Comparison of ENCODE assay signal across 8 cellular contexts in the genomic region with DNA sequence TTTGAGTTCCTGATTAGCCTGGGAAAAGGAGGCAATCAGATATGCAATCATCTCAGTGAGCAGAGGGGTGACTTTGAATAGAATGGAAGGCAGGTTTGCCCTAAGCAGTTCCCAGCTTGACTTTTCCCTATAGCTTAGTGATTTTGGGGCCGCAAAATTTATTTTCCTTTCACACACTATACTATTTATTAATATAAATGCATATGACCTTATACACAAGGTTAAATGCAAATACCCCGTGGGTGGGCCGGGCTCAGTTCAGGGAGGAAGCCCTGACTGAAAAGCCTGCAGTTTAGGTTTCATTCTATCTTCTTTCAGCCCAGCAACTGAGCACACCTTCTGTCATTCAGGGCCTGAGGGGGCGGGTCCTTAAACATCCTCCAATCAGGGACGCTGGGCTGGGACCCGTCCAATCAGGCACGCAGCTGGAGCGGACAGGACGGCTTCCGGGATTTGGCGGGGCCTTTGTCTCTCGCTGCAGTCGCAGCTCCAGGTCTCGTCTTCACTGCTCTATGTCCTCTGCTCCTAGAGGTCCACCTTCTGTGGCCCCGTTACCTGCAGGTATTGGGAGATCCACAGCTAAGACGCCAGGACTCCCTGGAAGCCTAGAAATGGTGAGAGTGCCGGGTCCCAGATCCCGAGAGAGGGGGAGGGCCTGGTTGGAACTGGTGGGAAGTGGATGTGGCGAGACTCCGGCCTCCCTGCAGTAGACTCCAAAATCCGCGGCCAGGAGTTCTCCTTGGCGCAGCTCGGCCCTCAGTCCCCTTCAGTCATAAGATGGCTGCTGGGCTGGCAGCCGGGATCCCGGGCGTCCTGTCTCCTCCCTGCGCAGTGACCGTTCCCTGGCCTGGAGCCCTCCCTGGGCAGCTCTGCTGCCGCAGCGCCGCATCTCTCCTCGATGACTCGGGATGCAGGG. TPM values are rescaled to one million over a fixed set of nuclear protein-coding genes. Genes with fewer than 3 reads are reported as not detected.
DNase-seq lines count a peak whose midpoint lies in the region; ATAC-seq, FAIRE-seq and TF ChIP-seq lines count a peak whose summit lies in the region.

A gene (plus strand): TSS at position 468 of the 916 bp plus-strand sequence. CDS start 45 bp downstream, at position 513.

- TF ChIP-seq EP300 in HepG2 (IDR thresholded peaks at IDR 0.05; ENCODE audit: low read depth in 2 of 2, low read length in 2 of 2) (no peak), HepG2 (CRISPR knock-in tag; IDR thresholded peaks at IDR 0.05; ENCODE audit: borderline replicate concordance) (no peak)

- H3K4me3 Mint-ChIP-seq in activated CD4-positive, alpha-beta T cell treated with anti-CD3 and anti-CD28 coated beads, Interleukin-2, amount 10 ng/mL, durations not matched to agents 24 days and 14 days: peak within 1 kb of the TSS; percentile 98
- peak within 1 kb of the TSS; percentile 95 for H3K4me3 Mint-ChIP-seq in dendritic cell treated with granulocyte-macrophage colony-stimulating factor and Interleukin-4, amounts not matched to agents 40 ng/mL and 50 ng/mL, for 4 days

- POLR2A ChIA-PET in HepG2 (lab: Yijun Ruan, JAX): interaction anchor here (0.8 to 1.0 kb wide), 2 partner anchors 13 to 104 kb away, joined by 3 read pairs; a partner anchor contains a TSS

- no peak for TF ChIP-seq RAD21 in HepG2 (CRISPR knock-in tag; IDR thresholded peaks at IDR 0.05)

- H3K27ac Mint-ChIP-seq in activated CD4-positive, alpha-beta T cell treated with anti-CD3 and anti-CD28 coated beads, Interleukin-2, amount 10 ng/mL, durations not matched to agents 24 days and 14 days: peak within 1 kb of the TSS; percentile 97
- peak within 1 kb of the TSS; percentile 93 for H3K27ac Mint-ChIP-seq in dendritic cell treated with granulocyte-macrophage colony-stimulating factor and Interleukin-4, amounts not matched to agents 40 ng/mL and 50 ng/mL, for 4 days

- H3K36me3 Mint-ChIP-seq in activated CD4-positive, alpha-beta T cell treated with anti-CD3 and anti-CD28 coated beads, Interleukin-2, amount 10 ng/mL, durations not matched to agents 24 days and 14 days (ENCODE audit: low read depth): peaks cover 26% of the 10 kb centered on the region
- peaks cover 33% of the 10 kb centered on the region for H3K36me3 Mint-ChIP-seq in dendritic cell treated with granulocyte-macrophage colony-stimulating factor and Interleukin-4, amounts not matched to agents 40 ng/mL and 50 ng/mL, for 4 days (ENCODE audit: low read depth)

- peaks cover 12% of the 10 kb centered on the region for H4K20me1 ChIP-seq in BLaER1
- H4K20me1 ChIP-seq in HepG2 (ENCODE audit: insufficient read depth, low read length): peaks cover 2% of the 10 kb centered on the region; the same call in 1 of the 2 replicates

- peaks cover 29% of the 10 kb centered on the region for H3K36me3 ChIP-seq in BLaER1
- H3K36me3 ChIP-seq in HepG2 (replicated peaks in 1 of 2; ENCODE audit: control insufficient read depth in 1 of 2, insufficient read depth in 2 of 2, low read length in 2 of 2): no peaks in the 10 kb centered on the region

- H3K9ac ChIP-seq in BLaER1 (peak within 1 kb of the TSS; percentile 92), HepG2 (ENCODE audit: insufficient read depth, low read depth, low read length) (peak within 1 kb of the TSS; percentile 74)

- in situ Hi-C loops in HepG2 (cut with HindIII; ENCODE audit: extremely low pct_ligation_motif_present, low pct_unique_long_range_greater_than_20kb): no loop called here

- H3K4me1 Mint-ChIP-seq in activated CD4-positive, alpha-beta T cell treated with anti-CD3 and anti-CD28 coated beads, Interleukin-2, amount 10 ng/mL, durations not matched to agents 24 days and 14 days: peaks cover 24% of the 10 kb centered on the region
- H3K4me1 Mint-ChIP-seq in dendritic cell treated with granulocyte-macrophage colony-stimulating factor and Interleukin-4, amounts not matched to agents 40 ng/mL and 50 ng/mL, for 4 days (ENCODE audit: low read depth): peaks cover 33% of the 10 kb centered on the region

- TF ChIP-seq CTCF in HepG2 (CRISPR knock-in tag; IDR thresholded peaks at IDR 0.05): no peak

- peak within 1 kb of the TSS; percentile 81 for H2AFZ ChIP-seq in HepG2 (ENCODE audit: low read length)

- DNase-seq in NCI-H526 (lab: John Stamatoyannopoulos, UW): peak; percentile 91 to 96
- DNase-seq in activated CD4-positive, alpha-beta T cell treated with anti-CD3 and anti-CD28 coated beads, Interleukin-2, amount 10 ng/mL, durations not matched to agents 24 days and 14 days: peak; percentile 97
- DNase-seq in HepG2 (ENCODE audit: low spot score): peak; percentile 91
- peak; percentile 80 for DNase-seq in stimulated activated CD4-positive, alpha-beta T cell treated with anti-CD3 and anti-CD28 coated beads, Interleukin-2, amount 100 ng/mL, for 48 hours

- FAIRE-seq in HepG2 (lab: Jason Lieb, UNC): peak; percentile 72

- H3K4me1 ChIP-seq in BLaER1 (peaks cover 21% of the 10 kb centered on the region), HepG2 (ENCODE audit: insufficient read depth, low read length) (peaks cover 51% of the 10 kb centered on the region)

- peak; percentile 76 to 79 for TF ChIP-seq POLR2A in HepG2 (IDR thresholded peaks at IDR 0.05; ENCODE audit: insufficient read depth in 1 of 2, low read depth in 2 of 2, low read length in 2 of 2)

- H3K27me3 ChIP-seq in BLaER1: no peaks in the 10 kb centered on the region
- no peaks in the 10 kb centered on the region; a peak in 1 of 5 replicates for H3K27me3 ChIP-seq in HepG2 (ENCODE audit: control insufficient read depth in 1 of 2, insufficient read depth in 2 of 2, low read length in 2 of 2)

- under 1% methylated on average over 17 of the region's 34 CpGs for WGBS in HepG2 (ENCODE audit: low lambda C conversion rate)

- peaks cover 35% of the 10 kb centered on the region for H3K9me3 ChIP-seq in BLaER1
- no peaks in the 10 kb centered on the region for H3K9me3 ChIP-seq in HepG2 (ENCODE audit: low read length)

- peaks cover 40% of the 10 kb centered on the region for H3K79me2 ChIP-seq in HepG2 (ENCODE audit: insufficient read depth, low read length)

- H3K4me3 ChIP-seq in BLaER1 (peak within 1 kb of the TSS; percentile 89), HepG2 (replicated peaks in 1 of 3; ENCODE audit: insufficient read depth in 1 of 3, low read depth in 2 of 3, low read length in 3 of 3) (peak within 1 kb of the TSS; percentile 93 to 97 (median 95))

- CTCF ChIA-PET in HepG2 (lab: Yijun Ruan, JAX; ENCODE audit: low intra/inter-chr PET ratio, low total read pairs): no interaction called here

- H3K27ac ChIP-seq in BLaER1: peak within 1 kb of the TSS; percentile 90
- peak within 1 kb of the TSS; percentile 65 for H3K27ac ChIP-seq in HepG2 (ENCODE audit: extremely low read length, insufficient read depth, low read length)

- ATAC-seq in GM19328 (IDR thresholded peaks at IDR 0.05; ENCODE audit: unreplicated experiment): peak; percentile 98
- ATAC-seq in HG03469 (IDR thresholded peaks at IDR 0.05; ENCODE audit: unreplicated experiment): peak; percentile 99
- peak; percentile 99 for ATAC-seq in HepG2

- peak within 1 kb of the TSS; percentile 80 for H3K4me2 ChIP-seq in BLaER1
- H3K4me2 ChIP-seq in HepG2 (ENCODE audit: low read depth, low read length): peak within 1 kb of the TSS; percentile 75

- intact Hi-C loops in activated CD4-positive, alpha-beta T cell treated with anti-CD3 and anti-CD28 coated beads, Interleukin-2, amount 10 ng/mL, durations not matched to agents 24 days and 14 days (cut with micrococcal nuclease): loop anchor here (1.0 to 2.0 kb wide), 6 partner anchors 103 to 590 kb away; a partner anchor contains a TSS
- intact Hi-C loops in dendritic cell treated with granulocyte-macrophage colony-stimulating factor and Interleukin-4, amounts not matched to agents 40 ng/mL and 50 ng/mL, for 4 days (cut with micrococcal nuclease): loop anchor here (5.0 to 10.0 kb wide), 2 partner anchors 108 to 469 kb away; a partner anchor contains a TSS
- intact Hi-C loops in HepG2 (cut with micrococcal nuclease; ENCODE audit: unreplicated experiment): loop anchor here (5.0 kb wide), 1 partner anchor 111 kb away; a partner anchor contains a TSS

- BruUV-seq in HepG2 (replicated peaks; lab: Mats Ljungman, UMichigan): TSS peak; percentile 64

- H3K27me3 Mint-ChIP-seq in activated CD4-positive, alpha-beta T cell treated with anti-CD3 and anti-CD28 coated beads, Interleukin-2, amount 10 ng/mL, durations not matched to agents 24 days and 14 days: no peaks in the 10 kb centered on the region
- H3K27me3 Mint-ChIP-seq in dendritic cell treated with granulocyte-macrophage colony-stimulating factor and Interleukin-4, amounts not matched to agents 40 ng/mL and 50 ng/mL, for 4 days: no peaks in the 10 kb centered on the region

- peaks cover 3% of the 10 kb centered on the region for H3K9me3 Mint-ChIP-seq in activated CD4-positive, alpha-beta T cell treated with anti-CD3 and anti-CD28 coated beads, Interleukin-2, amount 10 ng/mL, durations not matched to agents 24 days and 14 days
- H3K9me3 Mint-ChIP-seq in dendritic cell treated with granulocyte-macrophage colony-stimulating factor and Interleukin-4, amounts not matched to agents 40 ng/mL and 50 ng/mL, for 4 days: peaks cover 16% of the 10 kb centered on the region

RNA-seq across cellular contexts. Expression of the gene that starts here (rescaled TPM):
- 8.7 and 9.4 TPM in 2 replicates for total RNA-seq in activated CD4-positive, alpha-beta T cell treated with anti-CD3 and anti-CD28 coated beads, Interleukin-2, amount 10 ng/mL, durations not matched to agents 24 days and 14 days
- 5.8 and 6.8 TPM in 2 replicates for total RNA-seq in HepG2 (2016; rRNA removed; fragmentation: Illumina TruSeq; extraction: Trizol)
- total RNA-seq in HepG2 (2016; cell fraction: cytosol; rRNA removed; fragmentation: Illumina TruSeq; extraction: Trizol; ENCODE audit: low read depth): 1.1 and 1.3 TPM in 2 replicates
- total RNA-seq in HepG2 (2016; cell fraction: insoluble cytoplasmic fraction; rRNA removed; fragmentation: Illumina TruSeq; extraction: Trizol): 5.0 and 7.2 TPM in 2 replicates
- 2.1 and 4.0 TPM in 2 replicates for total RNA-seq in HepG2 (2016; cell fraction: membrane; rRNA removed; fragmentation: Illumina TruSeq; extraction: Trizol)
- total RNA-seq in HepG2 (2016; cell fraction: nucleus; rRNA removed; fragmentation: Illumina TruSeq; extraction: Trizol): 4.9 and 5.1 TPM in 2 replicates
- polyA plus RNA-seq in HepG2 (2011; rRNA removed): 0.90 and 1.7 TPM in 2 replicates
- 1.0 and 1.2 TPM in 2 replicates for polyA plus RNA-seq in HepG2 (2011; cell fraction: cytosol; rRNA removed)
- 0.64 and 0.69 TPM in 2 replicates for polyA plus RNA-seq in HepG2 (2011; cell fraction: nucleus; rRNA removed)
- 1.3 and 2.0 TPM in 2 replicates for polyA plus RNA-seq in HepG2 (2012)
- 0.62 and 0.71 TPM in 2 replicates for polyA plus RNA-seq in HepG2 (2016; cell fraction: cytosol; fragmentation: Illumina TruSeq; extraction: Trizol; ENCODE audit: low read depth)
- 6.6 and 7.3 TPM in 2 replicates for polyA plus RNA-seq in HepG2 (2016; cell fraction: insoluble cytoplasmic fraction; fragmentation: Illumina TruSeq; extraction: Trizol; ENCODE audit: low read depth)
- polyA plus RNA-seq in HepG2 (2016; cell fraction: membrane; fragmentation: Illumina TruSeq; extraction: Trizol; ENCODE audit: low read depth): 2.5 and 2.6 TPM in 2 replicates
- polyA plus RNA-seq in HepG2 (2016; cell fraction: nucleus; fragmentation: Illumina TruSeq; extraction: Trizol; ENCODE audit: insufficient read depth, low read depth): 5.0 and 5.1 TPM in 2 replicates
- 0.90 and 4.3 TPM in 2 replicates for polyA minus RNA-seq in HepG2 (2011; rRNA and poly(A)+ RNA removed; ENCODE audit: low replicate concordance)
- 2.3 TPM in 2 replicates for polyA minus RNA-seq in HepG2 (2011; cell fraction: cytosol; rRNA and poly(A)+ RNA removed)
- polyA minus RNA-seq in HepG2 (2011; cell fraction: nucleus; rRNA and poly(A)+ RNA removed): 5.3 and 6.6 TPM in 2 replicates

Comparison
In these comparisons a context has a peak if more than half of its experiments do, and no peak if none do; other contexts are left out.
1. Peak in every context shown above with its lines: DNase-seq, ATAC-seq, H3K4me3 ChIP-seq and H3K27ac ChIP-seq.